Comparison of ENCODE assay signal across 9 cellular contexts in genomic region chr7:5596896-5597246, GRCh38. TPM values are rescaled to one million over a fixed set of nuclear protein-coding genes. Genes with fewer than 3 reads are reported as not detected.
A peak's percentile ranks its signal among the peaks of the same experiment; 100 is the strongest.
DNase-seq lines count a peak whose midpoint lies in the region; TF ChIP-seq lines count a peak whose summit lies in the region.
"Had no signal": no experiment of that assay in that cellular context is flagged by ENCODE, and none has a peak within 500 bp of the region (broad histone marks: within the 10 kb centered on the region; RNA-seq: fewer than 3 reads in every experiment).

No MANE protein-coding gene starts in this region.

- H3F3A ChIP-seq in PC-9 (ENCODE audit: insufficient read depth, low read depth) = peaks cover 39% of the 10 kb centered on the region

- WGBS in ovary, 3 donors = 17 to 35% (median 20%) methylated on average over 4 of the region's 4 CpGs

- peak overlapping the region in 9 of 11 experiments; percentile 55 to 78 (median 71); a peak in 16 of 22 replicates for H3K27ac ChIP-seq in BLaER1 treated with 17β-estradiol and CSF1 and Interleukin-3, amounts not matched to agents 10 nM and 100 nM
- H3K27ac ChIP-seq in PC-9 (no peak overlapping the region), ovary (peak overlapping the region; percentile 5 to 81)

- H3K9ac ChIP-seq in BLaER1 treated with 17β-estradiol and CSF1 and Interleukin-3, amounts not matched to agents 10 nM and 100 nM = peak overlapping the region; percentile 54 to 87 (median 77); a peak in 16 of 22 replicates

- no peak for TF ChIP-seq EP300 in ovary (IDR thresholded peaks at IDR 0.05)

- peaks cover 69 to 88% (median 74%) of the 10 kb centered on the region in 10 experiments for H3K4me1 ChIP-seq in BLaER1 treated with 17β-estradiol and CSF1 and Interleukin-3, amounts not matched to agents 10 nM and 100 nM
- H3K4me1 ChIP-seq in PC-9 (replicated peaks; ENCODE audit: insufficient read depth) (peaks cover 48% of the 10 kb centered on the region), ovary (ENCODE audit: insufficient read depth) (peaks cover 30% of the 10 kb centered on the region)

- POLR2A ChIA-PET in PC-9 (lab: Charles Lee; ENCODE audit: unreplicated experiment) = interaction anchor here (0.7 kb wide), 1 partner anchor 74 kb away, joined by 5 read pairs; no protein-coding TSS in a partner anchor

- DNase-seq in PC-9 = no peak
- no peak for DNase-seq in epithelial cell of esophagus (ENCODE audit: low read depth)
- peak in 2 of 5 donors; percentile 35 to 64 for DNase-seq in ovary
- no peak for DNase-seq in G401 (ENCODE audit: low spot score)
- DNase-seq in superior temporal gyrus (ENCODE audit: extremely low spot score) = no peak
- no peak for DNase-seq in GDM1 (lab: John Stamatoyannopoulos, UW)
- no peak for DNase-seq in NCI-H1105 (lab: John Stamatoyannopoulos, UW)
- DNase-seq: SJCRH30 had no signal

- BruUV-seq in PC-9 (replicated peaks; lab: Mats Ljungman, UMichigan) = no TSS peak

- H3K79me2 ChIP-seq in PC-9 (ENCODE audit: low read depth) = peaks cover 84% of the 10 kb centered on the region

- no peak for TF ChIP-seq CTCF in PC-9 (conservative IDR thresholded peaks at IDR 0.05)
- TF ChIP-seq CTCF in epithelial cell of esophagus (IDR thresholded peaks at IDR 0.05; ENCODE audit: insufficient read depth, low read depth, low read length, missing control alignments) = no peak
- no peak for TF ChIP-seq CTCF in ovary (IDR thresholded peaks at IDR 0.05)

- H3K9me3 ChIP-seq in BLaER1 treated with 17β-estradiol and CSF1 and Interleukin-3, amounts not matched to agents 10 nM and 100 nM (replicated peaks in 1 of 11) = no peaks in the 10 kb centered on the region
- no peaks in the 10 kb centered on the region for H3K9me3 ChIP-seq in PC-9 (ENCODE audit: insufficient read depth, low read depth)
- H3K9me3 ChIP-seq in ovary = no peaks in the 10 kb centered on the region
- H3K9me3 ChIP-seq: SJCRH30 had no signal

- H2AFZ ChIP-seq in PC-9 = no peak overlapping the region

- CTCF ChIA-PET in PC-9 (lab: Charles Lee) = no interaction called here

- intact Hi-C loops in PC-9 (cut with micrococcal nuclease; ENCODE audit: unreplicated experiment) = loop anchor here (2.0 kb wide), 1 partner anchor 34 kb away; no protein-coding TSS in a partner anchor
- intact Hi-C loops in ovary (cut with DNase I) = no loop called here

- in situ Hi-C loops in G401 (cut with HindIII; ENCODE audit: low sequenced_read_pairs) = loop anchor here (5.0 kb wide), 1 partner anchor 70 kb away; no protein-coding TSS in a partner anchor

- H3K36me3 ChIP-seq in BLaER1 treated with 17β-estradiol and CSF1 and Interleukin-3, amounts not matched to agents 10 nM and 100 nM = peaks cover 0 to 11% (median 0%) of the 10 kb centered on the region in 11 experiments; a peak in 3 of 22 replicates
- H3K36me3 ChIP-seq in PC-9 (ENCODE audit: low read depth) (0 out of 2 replicates have a peak, but pooled peaks cover 3% of the 10 kb centered on the region), ovary (no peaks in the 10 kb centered on the region)

- H3K4me3 ChIP-seq in BLaER1 treated with 17β-estradiol and CSF1 and Interleukin-3, amounts not matched to agents 10 nM and 100 nM = peak overlapping the region in 9 of 10 experiments; percentile 60 to 84 (median 77); a peak in 12 of 20 replicates
- peak overlapping the region; percentile 80; the same call in 1 of the 2 replicates for H3K4me3 ChIP-seq in PC-9
- H3K4me3 ChIP-seq in epithelial cell of esophagus (ENCODE audit: low read length) = peak overlapping the region; percentile 75
- H3K4me3 ChIP-seq in ovary = no peak overlapping the region

- H4K20me1 ChIP-seq in BLaER1 treated with 17β-estradiol and CSF1 and Interleukin-3, amounts not matched to agents 10 nM and 100 nM = peaks cover 49 to 88% (median 73%) of the 10 kb centered on the region in 11 experiments; a peak in 21 of 22 replicates
- H4K20me1 ChIP-seq in PC-9 (ENCODE audit: insufficient read depth) = peaks cover 38% of the 10 kb centered on the region

- H3K27me3 ChIP-seq in BLaER1 treated with 17β-estradiol and CSF1 and Interleukin-3, amounts not matched to agents 10 nM and 100 nM = peaks cover 24 to 52% (median 46%) of the 10 kb centered on the region in 11 experiments
- H3K27me3 ChIP-seq in PC-9 (ENCODE audit: insufficient read depth, low read depth) (no peaks in the 10 kb centered on the region), ovary (no peaks in the 10 kb centered on the region)
- H3K27me3 ChIP-seq: SJCRH30 had no signal

- peak overlapping the region; percentile 88 to 100 (median 100) for H3K4me2 ChIP-seq in BLaER1 treated with 17β-estradiol and CSF1 and Interleukin-3, amounts not matched to agents 10 nM and 100 nM
- H3K4me2 ChIP-seq in PC-9 = peak overlapping the region; percentile 96

- no peak for TF ChIP-seq POLR2A in ovary (IDR thresholded peaks at IDR 0.05)

- H3K9me2 ChIP-seq in PC-9 (ENCODE audit: insufficient read depth) = no peaks in the 10 kb centered on the region

RNA-seq across cellular contexts. Expression of gene FSCN1, which starts 4.3 kb away (rescaled TPM):
- total RNA-seq in PC-9 (2021) (379 and 381 TPM in 2 replicates), ovary (100 to 1,000 TPM in 3 of 7 donors, 10 to 100 TPM in 4; 55.3 to 182 (median 96.0) TPM)
- 10 to 100 TPM; 12.9 to 57.7 TPM for polyA plus RNA-seq in ovary
- 118 and 132 TPM in 2 replicates for total RNA-seq in G401 (2014; rRNA removed; shearing (Covaris generic))
